ENCODE assay signal across 16 cellular contexts in the genomic region with DNA sequence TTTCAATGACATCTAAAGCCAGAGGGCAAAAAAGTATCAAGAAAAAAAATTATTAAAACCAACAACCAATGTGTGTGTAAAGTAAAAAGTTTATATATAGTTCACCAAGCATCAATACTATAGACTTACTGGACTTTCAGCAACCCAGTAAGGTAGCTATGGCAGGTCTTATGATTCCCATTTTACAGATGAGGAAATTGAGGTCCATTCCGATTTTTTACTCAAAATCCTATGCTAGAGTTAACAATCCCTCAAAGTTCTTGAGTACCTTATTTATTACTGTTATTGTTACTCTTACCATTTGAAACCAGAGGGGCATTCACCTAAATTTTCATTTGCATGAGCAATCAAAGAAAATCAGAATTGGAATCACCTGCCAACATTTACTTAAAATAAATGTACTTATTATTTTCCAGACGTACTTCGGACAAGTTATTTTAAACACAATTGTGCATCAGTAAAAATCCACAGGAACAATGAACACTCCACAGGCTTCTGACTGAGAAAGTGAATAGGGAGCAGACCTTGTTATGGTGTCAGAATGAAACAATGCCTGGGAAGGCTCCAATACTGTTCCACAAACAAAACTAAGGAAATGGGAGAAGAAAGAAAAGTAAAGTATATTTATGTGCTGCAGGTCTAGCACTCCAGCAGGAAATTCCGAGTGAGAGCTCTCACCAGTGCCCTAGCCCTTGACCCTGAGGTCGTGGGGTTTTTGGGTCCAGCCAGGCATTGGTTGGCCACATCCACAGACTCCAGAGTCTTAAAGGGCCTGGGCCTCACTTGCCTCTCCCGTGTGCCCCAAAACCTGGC.
DNase-seq lines count a peak whose midpoint lies in the region; ATAC-seq and TF ChIP-seq lines count a peak whose summit lies in the region.
"Had no signal": no experiment of that assay in that cellular context is flagged by ENCODE, and none has a peak within 500 bp of the region (broad histone marks: within the 10 kb centered on the region; RNA-seq: fewer than 3 reads in every experiment).

No MANE protein-coding gene starts in this region.

- no peaks in the 10 kb centered on the region for H3K36me3 ChIP-seq in neuronal stem cell (replicated peaks in 1 of 2; ENCODE audit: control insufficient read depth in 2 of 2, insufficient read depth in 2 of 2, low read length in 2 of 2)
- H3K36me3 ChIP-seq in PC-3 (ENCODE audit: low read depth, low read length): no peaks in the 10 kb centered on the region
- no peaks in the 10 kb centered on the region for H3K36me3 ChIP-seq in psoas muscle (ENCODE audit: insufficient read depth in 1 of 2, low read depth in 1 of 2)

- H4K20me1 ChIP-seq in PC-3 (ENCODE audit: low read length): no peaks in the 10 kb centered on the region

- no peak overlapping the region for H3K4ac ChIP-seq in neuronal stem cell (ENCODE audit: low read length)

- H3K27ac ChIP-seq in right cardiac atrium (ENCODE audit: low read length) (peak overlapping the region; percentile 4), neuronal stem cell (replicated peaks; ENCODE audit: low read length) (no peak overlapping the region), PC-3 (ENCODE audit: low read length) (no peak overlapping the region), psoas muscle (no peak overlapping the region)
- H3K27ac ChIP-seq: KMS-11, PC-9 had no signal

- CTCF ChIA-PET in PC-3 (lab: Charles Lee): no interaction called here

- intact Hi-C loops in right cardiac atrium (cut with DNase I) (no loop called here), left ventricle myocardium superior (cut with micrococcal nuclease) (no loop called here), PC-3 (cut with micrococcal nuclease) (no loop called here), psoas muscle (cut with DNase I) (no loop called here)

- ATAC-seq in right cardiac atrium (peak; percentile 63 to 92), left ventricle myocardium superior (no peak), PC-3 (no peak), psoas muscle (no peak), HG03342 (IDR thresholded peaks at IDR 0.05; ENCODE audit: unreplicated experiment) (no peak)

- H3K4me2 ChIP-seq in neuronal stem cell (ENCODE audit: insufficient read depth, low read length, poor library complexity, severe bottlenecking) (no peak overlapping the region), PC-3 (ENCODE audit: low read length) (no peak overlapping the region)
- H3K4me2 ChIP-seq: KMS-11, PC-9 had no signal

- no peak overlapping the region for H4K8ac ChIP-seq in neuronal stem cell (ENCODE audit: low read depth, low read length)

- DNase-seq in right cardiac atrium (peak in 2 of 3 donors; percentile 23 to 55), left ventricle myocardium superior (no peak), dermis microvascular lymphatic vessel endothelial cell (ENCODE audit: low read depth in 2 of 2) (peak; percentile 11 to 89), neuronal stem cell (ENCODE audit: low spot score) (no peak), PC-3 (no peak), psoas muscle (no peak)
- DNase-seq: DND-41, GDM1, MM.1S, NCI-H1105, NCI-H1694 treated with DMSO at 0.1 percent for 48 hours, NCI-H446 treated with DMSO at 0.1 percent for 48 hours, NCI-H748 treated with DMSO at 0.1 percent for 48 hours, PC-9 had no signal

- H2AFZ ChIP-seq in neuronal stem cell (ENCODE audit: low read length): no peak overlapping the region
- H2AFZ ChIP-seq in PC-3 (ENCODE audit: low read length): no peak overlapping the region
- H2AFZ ChIP-seq: PC-9 had no signal

- H3K9me2 ChIP-seq in PC-3 (replicated peaks; ENCODE audit: low read length): no peaks in the 10 kb centered on the region

- H3K27me3 ChIP-seq in right cardiac atrium (ENCODE audit: control insufficient read depth, insufficient read depth) (no peaks in the 10 kb centered on the region), neuronal stem cell (ENCODE audit: control insufficient read depth in 3 of 3, insufficient read depth in 3 of 3, low read depth in 1 of 3, low read length in 3 of 3) (peaks cover 0 to 2% (median 0%) of the 10 kb centered on the region in 3 experiments), PC-3 (ENCODE audit: low read length) (no peaks in the 10 kb centered on the region), psoas muscle (ENCODE audit: insufficient read depth in 3 of 3, low read length in 2 of 3) (no peaks in the 10 kb centered on the region)

- H3K14ac ChIP-seq in neuronal stem cell (ENCODE audit: low read length): no peak overlapping the region

- POLR2A ChIA-PET in PC-3 (lab: Charles Lee; ENCODE audit: unreplicated experiment): no interaction called here

- H3K4me1 ChIP-seq in right cardiac atrium (ENCODE audit: control insufficient read depth, insufficient read depth, low read length) (peaks cover 7% of the 10 kb centered on the region), neuronal stem cell (ENCODE audit: control insufficient read depth in 2 of 2, insufficient read depth in 1 of 2, low read depth in 1 of 2, low read length in 2 of 2) (peaks cover 0 to 3% of the 10 kb centered on the region in 2 donors), PC-3 (ENCODE audit: insufficient read depth, low read length) (no peaks in the 10 kb centered on the region), psoas muscle (peaks cover 9% of the 10 kb centered on the region)

- H2AK5ac ChIP-seq in neuronal stem cell (ENCODE audit: low read depth, low read length): no peak overlapping the region

- H2BK15ac ChIP-seq in neuronal stem cell (ENCODE audit: low read length): no peak overlapping the region

- no TSS peak for BruUV-seq in PC-3 (replicated peaks; lab: Mats Ljungman, UMichigan)

- H2BK5ac ChIP-seq in neuronal stem cell (ENCODE audit: low read length): no peak overlapping the region

- WGBS in right cardiac atrium: 62% methylated on average over 6 of the region's 6 CpGs
- no CpG with 5 or more reads among the region's 6 CpGs for WGBS in neuronal stem cell (ENCODE audit: extremely low coverage in 2 of 2, insufficient read length in 2 of 2, insufficient replicate concordance in 1 of 2), 2 donors
- WGBS in psoas muscle, 3 donors: 64 to 72% (median 68%) methylated on average over 6 of the region's 6 CpGs

- no peaks in the 10 kb centered on the region for H3K79me1 ChIP-seq in neuronal stem cell (ENCODE audit: low read depth, low read length)

- TF ChIP-seq CTCF in PC-3 (conservative IDR thresholded peaks at IDR 0.05; ENCODE audit: low read depth, low read length): no peak
- TF ChIP-seq CTCF in psoas muscle (IDR thresholded peaks at IDR 0.05): no peak

- no peak overlapping the region for H2BK120ac ChIP-seq in neuronal stem cell (ENCODE audit: low read depth, low read length)

- H3K9me3 ChIP-seq in right cardiac atrium (ENCODE audit: control insufficient read depth, low read length) (no peaks in the 10 kb centered on the region), neuronal stem cell (replicated peaks in 1 of 2; ENCODE audit: control insufficient read depth in 2 of 2, insufficient read depth in 1 of 2, low read depth in 1 of 2, low read length in 2 of 2) (no peaks in the 10 kb centered on the region), PC-3 (ENCODE audit: low read length) (no peaks in the 10 kb centered on the region), psoas muscle (no peaks in the 10 kb centered on the region)

- H3K23ac ChIP-seq in neuronal stem cell (ENCODE audit: low read depth, low read length, poor library complexity): no peak overlapping the region

- no peaks in the 10 kb centered on the region for H3K79me2 ChIP-seq in PC-3 (ENCODE audit: low read length)

- no peak overlapping the region for H3K4me3 ChIP-seq in right cardiac atrium (ENCODE audit: low read length)
- H3K4me3 ChIP-seq in neuronal stem cell (ENCODE audit: low read length in 2 of 2): no peak overlapping the region
- H3K4me3 ChIP-seq in PC-3 (ENCODE audit: low read length): no peak overlapping the region
- H3K4me3 ChIP-seq in psoas muscle: no peak overlapping the region
- H3K4me3 ChIP-seq: PC-9 had no signal

- no peak overlapping the region for H2BK12ac ChIP-seq in neuronal stem cell (ENCODE audit: low read length)

- no peaks in the 10 kb centered on the region for H3F3A ChIP-seq in PC-3 (ENCODE audit: low read length, unreplicated experiment)

- H3K9ac ChIP-seq in neuronal stem cell (ENCODE audit: low read depth, low read length, poor library complexity) (no peak overlapping the region), PC-3 (ENCODE audit: low read length) (no peak overlapping the region)
- H3K9ac ChIP-seq: KMS-11 had no signal

- peak overlapping the region; percentile 56 for H4K91ac ChIP-seq in neuronal stem cell (ENCODE audit: low read depth, low read length, poor library complexity)

- H3K18ac ChIP-seq in neuronal stem cell (ENCODE audit: low read length): no peak overlapping the region

Comparison
In these comparisons a context has a peak if more than half of its experiments do, and no peak if none do; other contexts are left out.
1. ATAC-seq: peak in right cardiac atrium (2 of 2); none in left ventricle myocardium superior (single experiment), PC-3 (single experiment), psoas muscle (0 of 4) and HG03342 (single experiment).
2. DNase-seq: peak in right cardiac atrium (2 of 3) and dermis microvascular lymphatic vessel endothelial cell (2 of 2); none in left ventricle myocardium superior (single experiment), neuronal stem cell (single experiment), PC-3 (single experiment) and psoas muscle (0 of 2).